In the genomic region with DNA sequence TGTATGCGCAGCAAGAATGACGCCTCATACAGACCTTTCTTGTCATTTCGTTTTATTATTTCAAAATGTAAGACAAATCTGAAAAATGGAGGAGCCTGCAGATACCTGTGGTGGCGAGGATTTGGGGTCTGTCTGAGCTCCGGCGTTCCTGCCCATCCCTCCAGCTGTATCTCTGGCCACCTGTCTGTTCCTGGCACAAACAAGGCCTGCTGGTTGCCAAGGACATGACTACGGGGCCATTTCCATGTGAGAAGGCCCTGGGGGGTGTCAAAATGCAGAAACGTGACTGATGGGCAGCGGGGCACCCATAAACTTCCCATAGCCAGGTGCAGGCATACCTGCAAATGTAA, we compare ENCODE assay signal across 8 cellular contexts. TPM values are rescaled to one million over a fixed set of nuclear protein-coding genes. Genes with fewer than 3 reads are reported as not detected.
DNase-seq lines count a peak whose midpoint lies in the region; ATAC-seq, FAIRE-seq and TF ChIP-seq lines count a peak whose summit lies in the region.

No MANE protein-coding gene starts in this region.

- H3K36me3 Mint-ChIP-seq in natural killer cell: no peaks in the 10 kb centered on the region
- H3K36me3 Mint-ChIP-seq in natural killer cell treated with Interleukin-12 subunit alpha and Interleukin-12 subunit beta and Interleukin-15 and Interleukin-18, amount 100 ng/mL, for 72 hours: no peaks in the 10 kb centered on the region
- H3K36me3 Mint-ChIP-seq in mesothelial cell of epicardium: no peaks in the 10 kb centered on the region

- H4K20me1 ChIP-seq in GM12878 (ENCODE audit: control insufficient read depth, insufficient read depth): no peaks in the 10 kb centered on the region

- H3K9me3 Mint-ChIP-seq in natural killer cell: no peaks in the 10 kb centered on the region
- H3K9me3 Mint-ChIP-seq in natural killer cell treated with Interleukin-12 subunit alpha and Interleukin-12 subunit beta and Interleukin-15 and Interleukin-18, amount 100 ng/mL, for 72 hours: no peaks in the 10 kb centered on the region
- H3K9me3 Mint-ChIP-seq in mesothelial cell of epicardium: peaks cover 8% of the 10 kb centered on the region

- H3K36me3 ChIP-seq in GM12878 (ENCODE audit: control insufficient read depth in 2 of 2, insufficient read depth in 2 of 2, low read length in 1 of 2) (no peaks in the 10 kb centered on the region), small intestine (ENCODE audit: control insufficient read depth in 2 of 2, insufficient read depth in 2 of 2, low read length in 2 of 2) (no peaks in the 10 kb centered on the region)

- TF ChIP-seq CTCF in natural killer cell (IDR thresholded peaks at IDR 0.05) (no peak), GM12878 (IDR thresholded peaks at IDR 0.05 in 2 of 3, conservative IDR thresholded peaks at IDR 0.05 in 1 of 3; ENCODE audit: control insufficient read depth in 2 of 3, extremely low read depth in 1 of 3, insufficient read depth in 1 of 3, low read depth in 3 of 3, low read length in 3 of 3) (no peak), mesothelial cell of epicardium (IDR thresholded peaks at IDR 0.05; ENCODE audit: unreplicated experiment) (no peak)

- H3K4me3 Mint-ChIP-seq in natural killer cell (peak overlapping the region; percentile 81), mesothelial cell of epicardium (peak overlapping the region; percentile 59)
- no peak overlapping the region for H3K4me3 Mint-ChIP-seq in natural killer cell treated with Interleukin-12 subunit alpha and Interleukin-12 subunit beta and Interleukin-15 and Interleukin-18, amount 100 ng/mL, for 72 hours

- 58% methylated on average over 9 of the region's 9 CpGs for WGBS in GM12878 (ENCODE audit: insufficient coverage, insufficient replicate concordance, low lambda C conversion rate, missing lambda C conversion rate)
- 28 to 51% (median 42%) methylated on average over 9 of the region's 9 CpGs for WGBS in small intestine, 3 donors

- H3K4me2 ChIP-seq in GM12878 (ENCODE audit: control insufficient read depth, insufficient read depth): peak overlapping the region; percentile 66; the same call in 1 of the 2 replicates

- FAIRE-seq in GM12878 (lab: Jason Lieb, UNC) (no peak), small intestine (lab: Jason Lieb, UNC) (no peak)

- H3K27me3 Mint-ChIP-seq in natural killer cell (ENCODE audit: low read depth in 2 of 2): peaks cover 0 to 2% of the 10 kb centered on the region in 2 donors
- peaks cover 0 to 24% of the 10 kb centered on the region in 2 donors for H3K27me3 Mint-ChIP-seq in natural killer cell treated with Interleukin-12 subunit alpha and Interleukin-12 subunit beta and Interleukin-15 and Interleukin-18, amount 100 ng/mL, for 72 hours
- H3K27me3 Mint-ChIP-seq in mesothelial cell of epicardium (ENCODE audit: low read depth): peaks cover 9% of the 10 kb centered on the region

- no peak for TF ChIP-seq POLR2A in GM12878 (IDR thresholded peaks at IDR 0.05; ENCODE audit: low read depth, low read length)

- no TSS peak for BruUV-seq in GM12878 (replicated peaks; lab: Mats Ljungman, UMichigan)

- H3K4me1 ChIP-seq in GM12878 (ENCODE audit: control insufficient read depth, insufficient read depth, low read length) (no peaks in the 10 kb centered on the region), small intestine (ENCODE audit: control insufficient read depth in 2 of 2, insufficient read depth in 1 of 2, low read depth in 1 of 2, low read length in 1 of 2) (no peaks in the 10 kb centered on the region)

- ATAC-seq in natural killer cell: no peak
- ATAC-seq in natural killer cell treated with Interleukin-12 subunit alpha and Interleukin-12 subunit beta and Interleukin-15 and Interleukin-18, amount 100 ng/mL, for 72 hours: no peak
- ATAC-seq in GM12878: no peak
- no peak for ATAC-seq in HG02798 (IDR thresholded peaks at IDR 0.05; ENCODE audit: poor library complexity, unreplicated experiment)
- ATAC-seq in HG03097 (IDR thresholded peaks at IDR 0.05; ENCODE audit: low FRiP score, unreplicated experiment): no peak

- in situ Hi-C loops in GM12878 (cut with MboI): no loop called here

- POLR2A ChIA-PET in GM12878 (lab: Charles Lee): no interaction called here

- SMC1A ChIA-PET in GM12878 (lab: Charles Lee; ENCODE audit: uncharacterized antibody, unreplicated experiment): interaction anchor here (1.2 kb wide), 1 partner anchor 53 kb away, joined by 3 read pairs; no protein-coding TSS in a partner anchor

- no peak overlapping the region for H3K9ac ChIP-seq in GM12878 (ENCODE audit: control insufficient read depth, insufficient read depth, low read length)

- CTCF ChIA-PET in GM12878 (lab: Yijun Ruan, JAX): no interaction called here

- RAD21 ChIA-PET in GM12878 (lab: Charles Lee; ENCODE audit: unreplicated experiment): no interaction called here

- DNase-seq in natural killer cell (no peak), GM12878 (ENCODE audit: low read depth, low spot score) (no peak), mesothelial cell of epicardium (ENCODE audit: low spot score in 2 of 2, unreplicated experiment in 2 of 2) (no peak), COR-L47 (lab: John Stamatoyannopoulos, UW) (no peak), small intestine (no peak)
- DNase-seq in natural killer cell treated with Interleukin-12 subunit alpha and Interleukin-12 subunit beta and Interleukin-15 and Interleukin-18, amount 100 ng/mL, for 72 hours (ENCODE audit: low spot score): no peak

- H3K27ac Mint-ChIP-seq in natural killer cell: no peak overlapping the region
- no peak overlapping the region for H3K27ac Mint-ChIP-seq in natural killer cell treated with Interleukin-12 subunit alpha and Interleukin-12 subunit beta and Interleukin-15 and Interleukin-18, amount 100 ng/mL, for 72 hours
- no peak overlapping the region for H3K27ac Mint-ChIP-seq in mesothelial cell of epicardium

- H3K27ac ChIP-seq in GM12878 (ENCODE audit: control insufficient read depth, insufficient read depth) (no peak overlapping the region), small intestine (ENCODE audit: low read depth in 1 of 2, low read length in 1 of 2) (no peak overlapping the region)

- H3K9me3 ChIP-seq in GM12878 (replicated peaks; ENCODE audit: control insufficient read depth, insufficient read depth, low read length) (no peaks in the 10 kb centered on the region), small intestine (ENCODE audit: control insufficient read depth, low read depth) (no peaks in the 10 kb centered on the region)

- H3K4me3 ChIP-seq in GM12878 (no peak overlapping the region; the same call in 1 of the 2 replicates), small intestine (ENCODE audit: low read depth in 1 of 2, low read length in 2 of 2) (peak overlapping the region in 1 of 2 donors; percentile 65)

- no peak for TF ChIP-seq EP300 in GM12878 (IDR thresholded peaks at IDR 0.05; ENCODE audit: borderline replicate concordance in 1 of 2, control insufficient read depth in 1 of 2, low read depth in 2 of 2, low read length in 2 of 2)

- H3K4me1 Mint-ChIP-seq in natural killer cell: no peaks in the 10 kb centered on the region
- no peaks in the 10 kb centered on the region for H3K4me1 Mint-ChIP-seq in natural killer cell treated with Interleukin-12 subunit alpha and Interleukin-12 subunit beta and Interleukin-15 and Interleukin-18, amount 100 ng/mL, for 72 hours (ENCODE audit: low read depth in 2 of 2)
- H3K4me1 Mint-ChIP-seq in mesothelial cell of epicardium: peaks cover 12% of the 10 kb centered on the region

- TF ChIP-seq RAD21 in GM12878 (IDR thresholded peaks at IDR 0.05; ENCODE audit: insufficient read depth, low read depth, low read length): no peak

- H2AFZ ChIP-seq in GM12878 (ENCODE audit: control insufficient read depth, low read depth, low read length): peak overlapping the region; percentile 41; the same call in 1 of the 2 replicates

- H3K27me3 ChIP-seq in GM12878 (replicated peaks in 1 of 2; ENCODE audit: control insufficient read depth in 2 of 2, insufficient read depth in 2 of 2, low read length in 1 of 2): no peaks in the 10 kb centered on the region; a peak in 1 of 4 replicates
- no peaks in the 10 kb centered on the region for H3K27me3 ChIP-seq in small intestine (ENCODE audit: control insufficient read depth in 2 of 2, insufficient read depth in 2 of 2, low read length in 2 of 2)

- no peaks in the 10 kb centered on the region for H3K79me2 ChIP-seq in GM12878 (ENCODE audit: control insufficient read depth, insufficient read depth, low read length)

- intact Hi-C loops in natural killer cell (cut with micrococcal nuclease) (no loop called here), GM12878 (cut with micrococcal nuclease; ENCODE audit: unreplicated experiment) (no loop called here)

TF ChIP-seq in GM12878, 131 proteins besides CTCF, POLR2A, EP300 and RAD21 (continues in another document):
- no peak for TF ChIP-seq CBFB (IDR thresholded peaks at IDR 0.05; ENCODE audit: low read depth)
- TF ChIP-seq SMAD5 (IDR thresholded peaks at IDR 0.05; ENCODE audit: low read depth): no peak
- no peak for TF ChIP-seq ZNF24 (IDR thresholded peaks at IDR 0.05)
- TF ChIP-seq ZSCAN29 (IDR thresholded peaks at IDR 0.05): no peak
- TF ChIP-seq JUND (IDR thresholded peaks at IDR 0.05; ENCODE audit: low read depth, low read length): no peak
- TF ChIP-seq DPF2 (IDR thresholded peaks at IDR 0.05): no peak
- no peak for TF ChIP-seq ZNF207 (IDR thresholded peaks at IDR 0.05; ENCODE audit: borderline replicate concordance)
- no peak for TF ChIP-seq NFXL1 (IDR thresholded peaks at IDR 0.05; ENCODE audit: borderline replicate concordance)

RNA-seq across cellular contexts. Expression of a gene that starts 0.6 kb away (rescaled TPM):
- not detected for total RNA-seq in natural killer cell
- total RNA-seq in natural killer cell treated with Interleukin-12 subunit alpha and Interleukin-12 subunit beta and Interleukin-15 and Interleukin-18, amount 100 ng/mL, for 72 hours: not detected
- not detected in 2 replicates for total RNA-seq in GM12878 (2013; cell fraction: nucleolus; rRNA removed)
- total RNA-seq in GM12878 (2014; rRNA removed): not detected in 2 replicates
- not detected in 2 replicates for total RNA-seq in GM12878 (2014; rRNA removed; fragmentation: Illumina TruSeq; extraction: Trizol)
- total RNA-seq in GM12878 (2021): 0.24 TPM in 1 of 2 replicates, not detected in the other
- polyA plus RNA-seq in GM12878 (2011; ENCODE audit: low read depth): not detected
- polyA plus RNA-seq in GM12878 (2011; rRNA removed): 0.48 and 0.77 TPM in 2 replicates
- polyA plus RNA-seq in GM12878 (2011; cell fraction: cytosol; rRNA removed): 0.70 and 0.72 TPM in 2 replicates
- polyA plus RNA-seq in GM12878 (2011; cell fraction: nucleus; rRNA removed): 0.23 and 0.76 TPM in 2 replicates
- polyA plus RNA-seq in GM12878 (2012): 0.15 TPM in 1 of 2 replicates, not detected in the other
- 0.04 and 0.19 TPM in 2 replicates for polyA plus RNA-seq in GM12878 (2014; fragmentation: Illumina TruSeq; extraction: Trizol)
- polyA plus RNA-seq in GM12878 (2014; fragmentation: Nextera tagmentation; extraction: Ambion mirVana): under 1 TPM in 1 of 2 experiments, not detected in 1; 0.09 TPM
- polyA plus RNA-seq in GM12878 (2014; rRNA removed): 0.08 TPM in 1 of 2 replicates, not detected in the other
- under 1 TPM; 0.19 to 0.38 TPM for polyA plus RNA-seq in GM12878 (2016; fragmentation: Nextera tagmentation; extraction: Ambion mirVana)
- not detected in 2 replicates for polyA minus RNA-seq in GM12878 (2011; rRNA and poly(A)+ RNA removed)
- not detected in 2 replicates for polyA minus RNA-seq in GM12878 (2011; cell fraction: cytosol; rRNA and poly(A)+ RNA removed)
- 0.12 and 0.48 TPM in 2 replicates for polyA minus RNA-seq in GM12878 (2011; cell fraction: nucleus; rRNA and poly(A)+ RNA removed)
- 9.0 to 11.8 TPM (median 10.1 TPM) in 3 replicates for total RNA-seq in mesothelial cell of epicardium
- polyA plus RNA-seq in small intestine: 10 to 100 TPM in 1 of 3 donors, 1 to 10 TPM in 2; 6.9 to 70.5 (median 9.2) TPM
